ENCODE assay signal across 17 cellular contexts in the genomic region with DNA sequence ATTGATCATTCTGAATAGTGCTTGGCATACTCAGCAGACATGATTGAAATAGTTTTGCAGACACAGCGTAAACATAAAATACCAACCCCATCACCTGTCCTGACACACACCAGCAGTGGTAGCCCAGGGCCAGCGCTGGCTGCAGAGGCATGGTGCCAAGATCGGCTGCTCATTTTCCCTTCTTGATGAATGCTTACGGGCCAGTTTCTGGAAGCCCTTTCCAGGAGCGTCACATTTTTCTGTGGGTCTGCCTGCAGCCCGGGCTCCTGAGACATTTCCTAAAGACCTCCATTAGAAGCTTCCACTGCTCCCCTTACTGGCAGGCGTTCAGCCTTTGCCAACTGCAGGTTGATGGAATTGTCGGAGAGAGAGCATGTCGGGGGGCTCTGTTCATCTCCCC. TPM values are rescaled to one million over a fixed set of nuclear protein-coding genes. Genes with fewer than 3 reads are reported as not detected.
DNase-seq lines count a peak whose midpoint lies in the region; ATAC-seq and TF ChIP-seq lines count a peak whose summit lies in the region.
"Had no signal": no experiment of that assay in that cellular context is flagged by ENCODE, and none has a peak within 500 bp of the region (broad histone marks: within the 10 kb centered on the region; RNA-seq: fewer than 3 reads in every experiment).

No MANE protein-coding gene starts in this region.

- no peaks in the 10 kb centered on the region for H3K79me2 ChIP-seq in GM23248 (ENCODE audit: insufficient read depth)

- no peak overlapping the region for H3K9ac ChIP-seq in GM23248

- H3K27ac Mint-ChIP-seq in natural killer cell, result no peak overlapping the region
- H3K27ac Mint-ChIP-seq: CD4-positive, CD25-positive, alpha-beta regulatory T cell had no signal

- peaks cover 0 to 15% (median 4%) of the 10 kb centered on the region in 6 donors for H3K4me1 ChIP-seq in spleen
- H3K4me1 ChIP-seq in GM23248 (ENCODE audit: insufficient read depth), result no peaks in the 10 kb centered on the region
- H3K4me1 ChIP-seq: Caco-2, HAP-1 had no signal

- H3K9me3 ChIP-seq in spleen, result no peaks in the 10 kb centered on the region
- no peaks in the 10 kb centered on the region for H3K9me3 ChIP-seq in GM23248 (ENCODE audit: low read depth)
- H3K9me3 ChIP-seq: BE2C, Caco-2, HAP-1 had no signal

- H4K20me1 ChIP-seq in GM23248 (ENCODE audit: insufficient read depth), result no peaks in the 10 kb centered on the region

- H3F3A ChIP-seq in GM23248 (ENCODE audit: insufficient read depth), result no peaks in the 10 kb centered on the region

- no peaks in the 10 kb centered on the region for H3K4me1 Mint-ChIP-seq in natural killer cell
- H3K4me1 Mint-ChIP-seq: CD4-positive, CD25-positive, alpha-beta regulatory T cell had no signal

- no peak overlapping the region for H2AFZ ChIP-seq in GM23248

- H3K9me2 ChIP-seq in GM23248 (ENCODE audit: insufficient read depth), result no peaks in the 10 kb centered on the region

- in situ Hi-C loops in GM23248 (cut with MboI), result no loop called here

- H3K9me3 Mint-ChIP-seq in natural killer cell, result no peaks in the 10 kb centered on the region

- H3K27me3 Mint-ChIP-seq in natural killer cell (ENCODE audit: low read depth in 2 of 2), result peaks cover 10 to 17% of the 10 kb centered on the region in 2 donors

- H3K4me2 ChIP-seq in GM23248 (ENCODE audit: unreplicated experiment), result no peak overlapping the region

- H3K27ac ChIP-seq in spleen, result no peak overlapping the region
- no peak overlapping the region for H3K27ac ChIP-seq in GM23248
- H3K27ac ChIP-seq: HL-60 had no signal

- H3K4me3 ChIP-seq in spleen, result no peak overlapping the region
- no peak overlapping the region for H3K4me3 ChIP-seq in GM23248
- H3K4me3 ChIP-seq: HAP-1, K562 had no signal

- H3K27me3 ChIP-seq in spleen (replicated peaks in 1 of 7) (peaks cover 0 to 30% (median 0%) of the 10 kb centered on the region in 7 donors), GM23248 (replicated peaks; ENCODE audit: insufficient read depth) (0 out of 2 replicates have a peak, but pooled peaks cover 4% of the 10 kb centered on the region)
- H3K27me3 ChIP-seq: BE2C had no signal

- ATAC-seq in natural killer cell, result no peak
- ATAC-seq: K562 had no signal

- H3K36me3 Mint-ChIP-seq in natural killer cell, result no peaks in the 10 kb centered on the region
- H3K36me3 Mint-ChIP-seq: CD4-positive, CD25-positive, alpha-beta regulatory T cell had no signal

- no peaks in the 10 kb centered on the region for H3K36me3 ChIP-seq in spleen
- H3K36me3 ChIP-seq in GM23248 (ENCODE audit: low read depth), result no peaks in the 10 kb centered on the region
- H3K36me3 ChIP-seq: BE2C, HAP-1 had no signal

- peak; percentile 19 for DNase-seq in activated effector memory CD4-positive, alpha-beta T cell treated with anti-CD3 and anti-CD28 coated beads, Interleukin-2, amount 50 U/mL, for 16 hours
- DNase-seq in activated effector memory CD4-positive, alpha-beta T cell treated with Interleukin-2 at 50 U/mL for 16 hours, result no peak
- peak; percentile 44 for DNase-seq in RPMI8226
- DNase-seq in islet precursor cell, result peak; percentile 40
- DNase-seq in spleen, result peak; percentile 31
- DNase-seq in natural killer cell, result no peak
- no peak for DNase-seq in GM23248
- DNase-seq: ACHN; BE2C; C1 segment of cervical spinal cord; Caco-2; CD4-positive, CD25-positive, alpha-beta regulatory T cell; IMR-90 had no signal

- no peak for TF ChIP-seq POLR2A in spleen (IDR thresholded peaks at IDR 0.05)

- TF ChIP-seq CTCF in spleen (IDR thresholded peaks at IDR 0.05 in 8 of 11, conservative IDR thresholded peaks at IDR 0.05 in 3 of 11), result no peak
- no peak for TF ChIP-seq CTCF in natural killer cell (IDR thresholded peaks at IDR 0.05)

- 82 to 90% (median 86%) methylated on average over 9 of the region's 9 CpGs for WGBS in spleen, 5 donors
- 52 to 54% methylated on average over 9 of the region's 9 CpGs for WGBS in GM23248 (ENCODE audit: low coverage in 1 of 2, low lambda C conversion rate in 2 of 2, missing lambda C conversion rate in 2 of 2), 2 experiments

- intact Hi-C loops in spleen (cut with DNase I; ENCODE audit: low total_unique reads) (no loop called here), natural killer cell (cut with micrococcal nuclease) (no loop called here)

- no peak overlapping the region for H3K4me3 Mint-ChIP-seq in natural killer cell
- H3K4me3 Mint-ChIP-seq: CD4-positive, CD25-positive, alpha-beta regulatory T cell had no signal

RNA-seq across cellular contexts. Expression of a gene that starts 48.6 kb away (rescaled TPM):
- 1 to 10 TPM in 6 of 7 donors, under 1 TPM in 1; 0.68 to 4.0 (median 1.7) TPM for total RNA-seq in spleen
- polyA plus RNA-seq in spleen, result 1 to 10 TPM in 2 of 3 donors, under 1 TPM in 1; 0.43 to 2.1 (median 1.2) TPM
- total RNA-seq in natural killer cell, result not detected
- total RNA-seq in GM23248 (2014; rRNA removed; shearing (Covaris generic)), result 0.89 and 1.1 TPM in 2 replicates
- 0.23 and 0.30 TPM in 2 replicates for polyA plus RNA-seq in GM23248 (2016; fragmentation: Nextera tagmentation; extraction: Ambion mirVana)
- total RNA-seq: Caco-2, HT1080, IMR-90 had no signal
- polyA plus RNA-seq: CD4-positive, CD25-positive, alpha-beta regulatory T cell; IMR-90; K562 had no signal

Comparison
In these comparisons a context has a peak if more than half of its experiments do, and no peak if none do; other contexts are left out.
1. DNase-seq: peak in activated effector memory CD4-positive, alpha-beta T cell treated with anti-CD3 and anti-CD28 coated beads, Interleukin-2, amount 50 U/mL, for 16 hours (single experiment), RPMI8226 (single experiment), islet precursor cell (single experiment) and spleen (single experiment); none in activated effector memory CD4-positive, alpha-beta T cell treated with Interleukin-2 at 50 U/mL for 16 hours (single experiment), natural killer cell (single experiment) and GM23248 (single experiment).